1 cellular context compared by ENCODE assay signal in the genomic region with DNA sequence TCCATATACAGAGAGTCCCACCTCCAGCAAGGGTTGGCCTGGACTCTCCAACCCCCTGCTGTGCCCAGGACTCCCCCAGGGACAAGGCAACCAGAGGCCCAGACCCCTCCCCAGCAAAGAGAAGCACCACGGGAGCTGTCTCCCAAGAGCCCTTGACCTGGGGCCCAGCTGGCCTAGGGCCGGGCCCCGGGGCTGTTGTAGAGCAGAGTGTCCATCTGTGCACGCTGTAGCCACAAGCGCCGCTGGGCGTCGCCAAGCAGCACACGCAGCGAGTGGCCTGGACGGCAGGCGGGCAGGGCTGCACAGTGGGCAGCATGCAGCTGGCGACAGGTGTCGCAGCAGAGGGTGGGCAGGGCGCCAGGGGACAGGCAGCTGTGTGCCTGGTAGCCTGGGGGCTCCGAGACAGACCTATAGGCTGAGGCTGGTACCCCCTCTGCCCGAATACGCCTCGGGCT.
TF ChIP-seq lines count a peak whose summit lies in the region.

No MANE protein-coding gene starts in this region.

TF ChIP-seq in H1, 55 proteins besides CTCF, POLR2A, EP300 and RAD21 (continued from another document):
- TF ChIP-seq, protein P1, sequence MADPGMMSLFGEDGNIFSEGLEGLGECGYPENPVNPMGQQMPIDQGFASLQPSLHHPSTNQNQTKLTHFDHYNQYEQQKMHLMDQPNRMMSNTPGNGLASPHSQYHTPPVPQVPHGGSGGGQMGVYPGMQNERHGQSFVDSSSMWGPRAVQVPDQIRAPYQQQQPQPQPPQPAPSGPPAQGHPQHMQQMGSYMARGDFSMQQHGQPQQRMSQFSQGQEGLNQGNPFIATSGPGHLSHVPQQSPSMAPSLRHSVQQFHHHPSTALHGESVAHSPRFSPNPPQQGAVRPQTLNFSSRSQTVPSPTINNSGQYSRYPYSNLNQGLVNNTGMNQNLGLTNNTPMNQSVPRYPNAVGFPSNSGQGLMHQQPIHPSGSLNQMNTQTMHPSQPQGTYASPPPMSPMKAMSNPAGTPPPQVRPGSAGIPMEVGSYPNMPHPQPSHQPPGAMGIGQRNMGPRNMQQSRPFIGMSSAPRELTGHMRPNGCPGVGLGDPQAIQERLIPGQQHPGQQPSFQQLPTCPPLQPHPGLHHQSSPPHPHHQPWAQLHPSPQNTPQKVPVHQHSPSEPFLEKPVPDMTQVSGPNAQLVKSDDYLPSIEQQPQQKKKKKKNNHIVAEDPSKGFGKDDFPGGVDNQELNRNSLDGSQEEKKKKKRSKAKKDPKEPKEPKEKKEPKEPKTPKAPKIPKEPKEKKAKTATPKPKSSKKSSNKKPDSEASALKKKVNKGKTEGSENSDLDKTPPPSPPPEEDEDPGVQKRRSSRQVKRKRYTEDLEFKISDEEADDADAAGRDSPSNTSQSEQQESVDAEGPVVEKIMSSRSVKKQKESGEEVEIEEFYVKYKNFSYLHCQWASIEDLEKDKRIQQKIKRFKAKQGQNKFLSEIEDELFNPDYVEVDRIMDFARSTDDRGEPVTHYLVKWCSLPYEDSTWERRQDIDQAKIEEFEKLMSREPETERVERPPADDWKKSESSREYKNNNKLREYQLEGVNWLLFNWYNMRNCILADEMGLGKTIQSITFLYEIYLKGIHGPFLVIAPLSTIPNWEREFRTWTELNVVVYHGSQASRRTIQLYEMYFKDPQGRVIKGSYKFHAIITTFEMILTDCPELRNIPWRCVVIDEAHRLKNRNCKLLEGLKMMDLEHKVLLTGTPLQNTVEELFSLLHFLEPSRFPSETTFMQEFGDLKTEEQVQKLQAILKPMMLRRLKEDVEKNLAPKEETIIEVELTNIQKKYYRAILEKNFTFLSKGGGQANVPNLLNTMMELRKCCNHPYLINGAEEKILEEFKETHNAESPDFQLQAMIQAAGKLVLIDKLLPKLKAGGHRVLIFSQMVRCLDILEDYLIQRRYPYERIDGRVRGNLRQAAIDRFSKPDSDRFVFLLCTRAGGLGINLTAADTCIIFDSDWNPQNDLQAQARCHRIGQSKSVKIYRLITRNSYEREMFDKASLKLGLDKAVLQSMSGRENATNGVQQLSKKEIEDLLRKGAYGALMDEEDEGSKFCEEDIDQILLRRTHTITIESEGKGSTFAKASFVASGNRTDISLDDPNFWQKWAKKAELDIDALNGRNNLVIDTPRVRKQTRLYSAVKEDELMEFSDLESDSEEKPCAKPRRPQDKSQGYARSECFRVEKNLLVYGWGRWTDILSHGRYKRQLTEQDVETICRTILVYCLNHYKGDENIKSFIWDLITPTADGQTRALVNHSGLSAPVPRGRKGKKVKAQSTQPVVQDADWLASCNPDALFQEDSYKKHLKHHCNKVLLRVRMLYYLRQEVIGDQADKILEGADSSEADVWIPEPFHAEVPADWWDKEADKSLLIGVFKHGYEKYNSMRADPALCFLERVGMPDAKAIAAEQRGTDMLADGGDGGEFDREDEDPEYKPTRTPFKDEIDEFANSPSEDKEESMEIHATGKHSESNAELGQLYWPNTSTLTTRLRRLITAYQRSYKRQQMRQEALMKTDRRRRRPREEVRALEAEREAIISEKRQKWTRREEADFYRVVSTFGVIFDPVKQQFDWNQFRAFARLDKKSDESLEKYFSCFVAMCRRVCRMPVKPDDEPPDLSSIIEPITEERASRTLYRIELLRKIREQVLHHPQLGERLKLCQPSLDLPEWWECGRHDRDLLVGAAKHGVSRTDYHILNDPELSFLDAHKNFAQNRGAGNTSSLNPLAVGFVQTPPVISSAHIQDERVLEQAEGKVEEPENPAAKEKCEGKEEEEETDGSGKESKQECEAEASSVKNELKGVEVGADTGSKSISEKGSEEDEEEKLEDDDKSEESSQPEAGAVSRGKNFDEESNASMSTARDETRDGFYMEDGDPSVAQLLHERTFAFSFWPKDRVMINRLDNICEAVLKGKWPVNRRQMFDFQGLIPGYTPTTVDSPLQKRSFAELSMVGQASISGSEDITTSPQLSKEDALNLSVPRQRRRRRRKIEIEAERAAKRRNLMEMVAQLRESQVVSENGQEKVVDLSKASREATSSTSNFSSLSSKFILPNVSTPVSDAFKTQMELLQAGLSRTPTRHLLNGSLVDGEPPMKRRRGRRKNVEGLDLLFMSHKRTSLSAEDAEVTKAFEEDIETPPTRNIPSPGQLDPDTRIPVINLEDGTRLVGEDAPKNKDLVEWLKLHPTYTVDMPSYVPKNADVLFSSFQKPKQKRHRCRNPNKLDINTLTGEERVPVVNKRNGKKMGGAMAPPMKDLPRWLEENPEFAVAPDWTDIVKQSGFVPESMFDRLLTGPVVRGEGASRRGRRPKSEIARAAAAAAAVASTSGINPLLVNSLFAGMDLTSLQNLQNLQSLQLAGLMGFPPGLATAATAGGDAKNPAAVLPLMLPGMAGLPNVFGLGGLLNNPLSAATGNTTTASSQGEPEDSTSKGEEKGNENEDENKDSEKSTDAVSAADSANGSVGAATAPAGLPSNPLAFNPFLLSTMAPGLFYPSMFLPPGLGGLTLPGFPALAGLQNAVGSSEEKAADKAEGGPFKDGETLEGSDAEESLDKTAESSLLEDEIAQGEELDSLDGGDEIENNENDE (IDR thresholded peaks at IDR 0.05; ENCODE audit: insufficient replicate concordance, low read length) = no peak
- TF ChIP-seq BACH1 (IDR thresholded peaks at IDR 0.05; ENCODE audit: low read length) (no peak), KDM1A (IDR thresholded peaks at IDR 0.05; ENCODE audit: borderline replicate concordance, low read length) (no peak), SAP30 (IDR thresholded peaks at IDR 0.05; ENCODE audit: insufficient read depth, insufficient replicate concordance, low read length) (no peak), SP2 (IDR thresholded peaks at IDR 0.05; ENCODE audit: low read length) (no peak), EGR1 (IDR thresholded peaks at IDR 0.05; ENCODE audit: borderline replicate concordance, low read depth, low read length) (no peak), SP1 (IDR thresholded peaks at IDR 0.05; ENCODE audit: low read depth, low read length) (no peak), TCF12 (IDR thresholded peaks at IDR 0.05; ENCODE audit: low read depth, low read length) (no peak), NRF1 (IDR thresholded peaks at IDR 0.05; ENCODE audit: low read depth, low read length) (no peak), SIN3A (conservative IDR thresholded peaks at IDR 0.05 in 1 of 2, IDR thresholded peaks at IDR 0.05 in 1 of 2; ENCODE audit: low read depth in 1 of 2, low read length in 2 of 2) (no peak), RBBP5 (IDR thresholded peaks at IDR 0.05; ENCODE audit: borderline replicate concordance, low read depth, low read length) (no peak), KDM4A (IDR thresholded peaks at IDR 0.05; ENCODE audit: low read depth, low read length, severe bottlenecking) (no peak), KDM5A (IDR thresholded peaks at IDR 0.05; ENCODE audit: low read length) (no peak), SP4 (IDR thresholded peaks at IDR 0.05; ENCODE audit: low read length) (no peak), CHD2 (IDR thresholded peaks at IDR 0.05; ENCODE audit: low read length) (no peak), SIRT6 (IDR thresholded peaks at IDR 0.05; ENCODE audit: low read length) (no peak), ZNF274 (IDR thresholded peaks at IDR 0.05; ENCODE audit: borderline replicate concordance, extremely low read depth, low read length) (no peak)
- TF ChIP-seq, protein P2, sequence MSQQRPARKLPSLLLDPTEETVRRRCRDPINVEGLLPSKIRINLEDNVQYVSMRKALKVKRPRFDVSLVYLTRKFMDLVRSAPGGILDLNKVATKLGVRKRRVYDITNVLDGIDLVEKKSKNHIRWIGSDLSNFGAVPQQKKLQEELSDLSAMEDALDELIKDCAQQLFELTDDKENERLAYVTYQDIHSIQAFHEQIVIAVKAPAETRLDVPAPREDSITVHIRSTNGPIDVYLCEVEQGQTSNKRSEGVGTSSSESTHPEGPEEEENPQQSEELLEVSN (IDR thresholded peaks at IDR 0.05) = no peak
TF ChIP-seq in H1: peak in this region for 0.
